17 cellular contexts compared by ENCODE assay signal in genomic region chr9:89330513-89330912, GRCh38. TPM values are rescaled to one million over a fixed set of nuclear protein-coding genes. Genes with fewer than 3 reads are reported as not detected.
DNase-seq lines count a peak whose midpoint lies in the region; ATAC-seq and TF ChIP-seq lines count a peak whose summit lies in the region.
"Had no signal": no experiment of that assay in that cellular context is flagged by ENCODE, and none has a peak within 500 bp of the region (broad histone marks: within the 10 kb centered on the region; RNA-seq: fewer than 3 reads in every experiment).

No MANE protein-coding gene starts in this region.

- H3K27ac Mint-ChIP-seq in T-helper 17 cell, result peak overlapping the region; percentile 4
- H3K27ac Mint-ChIP-seq: CD4-positive, alpha-beta T cell; CD8-positive, alpha-beta T cell had no signal

- H3K27ac ChIP-seq in IMR-90 (ENCODE audit: insufficient read depth, low read length) (no peak overlapping the region), SK-N-SH (ENCODE audit: low read depth in 2 of 2, low read length in 1 of 2) (peak overlapping the region in 1 of 2 experiments; percentile 88; a peak in 2 of 4 replicates), transverse colon (no peak overlapping the region)
- H3K27ac ChIP-seq: BLaER1 treated with 17β-estradiol and CSF1 and Interleukin-3, amounts not matched to agents 10 nM and 100 nM; C4-2B had no signal

- H3K4me3 ChIP-seq in IMR-90 (ENCODE audit: insufficient read depth, low read depth, low read length) (no peak overlapping the region), SK-N-SH (ENCODE audit: low read depth in 2 of 2, low read length in 1 of 2) (no peak overlapping the region), transverse colon (no peak overlapping the region)
- H3K4me3 ChIP-seq: BLaER1 treated with 17β-estradiol and CSF1 and Interleukin-3, amounts not matched to agents 10 nM and 100 nM had no signal

- peaks cover 3% of the 10 kb centered on the region; the same call in 1 of the 2 replicates for H4K20me1 ChIP-seq in IMR-90 (ENCODE audit: insufficient read depth, low read length)
- no peaks in the 10 kb centered on the region for H4K20me1 ChIP-seq in SK-N-SH (ENCODE audit: insufficient read depth)

- no peaks in the 10 kb centered on the region for H3K9me2 ChIP-seq in SK-N-SH

- TSS peak; percentile 24 for BruUV-seq in IMR-90 (replicated peaks; lab: Mats Ljungman, UMichigan)

- no peak overlapping the region for H3K56ac ChIP-seq in IMR-90 (ENCODE audit: extremely low read depth, insufficient read depth, low read length)

- H3K9me3 ChIP-seq in IMR-90 (ENCODE audit: control insufficient read depth, insufficient read depth, low read length) (no peaks in the 10 kb centered on the region), SK-N-SH (no peaks in the 10 kb centered on the region), T-helper 17 cell (ENCODE audit: control insufficient read depth, low read length, poor library complexity, severe bottlenecking) (no peaks in the 10 kb centered on the region), transverse colon (no peaks in the 10 kb centered on the region)
- H3K9me3 ChIP-seq: BLaER1 treated with 17β-estradiol and CSF1 and Interleukin-3, amounts not matched to agents 10 nM and 100 nM; Caco-2 had no signal

- H2AK9ac ChIP-seq in IMR-90 (replicated peaks; ENCODE audit: low read depth, low read length, poor library complexity), result no peak overlapping the region

- H3K23ac ChIP-seq in IMR-90 (ENCODE audit: low read depth, low read length), result no peak overlapping the region

- no peak overlapping the region for H4K8ac ChIP-seq in IMR-90 (ENCODE audit: low read depth in 2 of 2, low read length in 2 of 2)

- no peak overlapping the region for H3K18ac ChIP-seq in IMR-90 (ENCODE audit: low read depth, low read length)

- no peak overlapping the region for H2BK20ac ChIP-seq in IMR-90 (ENCODE audit: low read depth, low read length)

- dilution Hi-C loops in IMR-90 (cut with HindIII; ENCODE audit: low sequenced_read_pairs, unreplicated experiment), result no loop called here

- TF ChIP-seq RAD21 in IMR-90 (IDR thresholded peaks at IDR 0.05; ENCODE audit: low read length) (no peak), SK-N-SH (IDR thresholded peaks at IDR 0.05; ENCODE audit: low read length) (no peak; the same call in 1 of the 2 replicates)

- no peaks in the 10 kb centered on the region for H3F3A ChIP-seq in SK-N-SH (replicated peaks; ENCODE audit: insufficient read depth)

- DNase-seq in IMR-90 (no peak), SK-N-SH (peak; percentile 67), T-helper 17 cell (no peak), erythroblast (lab: John Stamatoyannopoulos, UW) (no peak), transverse colon (no peak), head of caudate nucleus (no peak)
- DNase-seq: 8988T; ACHN; Caco-2; Calu3; CD4-positive, alpha-beta T cell; CD8-positive, alpha-beta T cell; DMS79 treated with DMSO at 0.1 percent for 48 hours; GF-D8 had no signal

- ATAC-seq in IMR-90 (ENCODE audit: low read depth) (no peak), T-helper 17 cell (no peak), HG03175 (IDR thresholded peaks at IDR 0.05; ENCODE audit: unreplicated experiment) (no peak)
- ATAC-seq: CD8-positive, alpha-beta T cell had no signal

- no peak overlapping the region for H4K5ac ChIP-seq in IMR-90 (ENCODE audit: low read depth, low read length)

- no peak overlapping the region for H2BK120ac ChIP-seq in IMR-90 (ENCODE audit: low read depth, low read length)

- no peak overlapping the region for H3K4me2 ChIP-seq in IMR-90 (ENCODE audit: low read depth, low read length)
- H3K4me2 ChIP-seq in SK-N-SH, result no peak overlapping the region
- H3K4me2 ChIP-seq: BLaER1 treated with 17β-estradiol and CSF1 and Interleukin-3, amounts not matched to agents 10 nM and 100 nM had no signal

- peaks cover 5% of the 10 kb centered on the region for H3K4me1 Mint-ChIP-seq in T-helper 17 cell

- no peak overlapping the region for H3K4me3 Mint-ChIP-seq in T-helper 17 cell
- H3K4me3 Mint-ChIP-seq: CD4-positive, alpha-beta T cell; CD8-positive, alpha-beta T cell had no signal

- H2AFZ ChIP-seq in IMR-90 (replicated peaks; ENCODE audit: low read length, poor library complexity), result no peak overlapping the region
- no peak overlapping the region for H2AFZ ChIP-seq in SK-N-SH (ENCODE audit: low read depth)

- intact Hi-C loops in IMR-90 (cut with micrococcal nuclease), result no loop called here
- intact Hi-C loops in transverse colon (cut with DNase I; ENCODE audit: low total_unique reads), result no loop called here
- intact Hi-C loops in head of caudate nucleus (cut with DNase I), result no loop called here

- no peak for TF ChIP-seq POLR2A in IMR-90 (IDR thresholded peaks at IDR 0.05; ENCODE audit: low read depth, low read length)
- TF ChIP-seq POLR2A in erythroblast (IDR thresholded peaks at IDR 0.05; ENCODE audit: low read length), result no peak
- TF ChIP-seq POLR2A in transverse colon (IDR thresholded peaks at IDR 0.05), result no peak

- H3K79me2 ChIP-seq in SK-N-SH (ENCODE audit: insufficient read depth), result peaks cover 8% of the 10 kb centered on the region; the same call in 1 of the 2 replicates

- H3K4ac ChIP-seq in IMR-90 (ENCODE audit: low read depth, low read length), result no peak overlapping the region

- WGBS in IMR-90 (ENCODE audit: extremely low coverage in 2 of 2, insufficient read length in 1 of 2), 2 experiments, result 100% methylated on average over 4 of the region's 7 CpGs; no CpG with 5 or more reads in 1 of the 2 experiments
- 55% methylated on average over 2 of the region's 7 CpGs for WGBS in SK-N-SH (ENCODE audit: low lambda C conversion rate)
- WGBS in transverse colon (ENCODE audit: low coverage in 1 of 2), 2 donors, result 91% methylated on average over 7 of the region's 7 CpGs; no CpG with 5 or more reads in 1 of the 2 donors

- H3K79me1 ChIP-seq in IMR-90 (ENCODE audit: low read depth in 1 of 2, low read length in 2 of 2), result peaks cover 4 to 11% of the 10 kb centered on the region in 2 experiments

- H3K4me1 ChIP-seq in IMR-90 (ENCODE audit: control insufficient read depth, insufficient read depth, low read length) (no peaks in the 10 kb centered on the region), SK-N-SH (ENCODE audit: control insufficient read depth in 1 of 2, insufficient read depth in 2 of 2, low read depth in 1 of 2, low read length in 1 of 2) (peaks cover 0 to 9% of the 10 kb centered on the region in 2 experiments; a peak in 2 of 4 replicates), transverse colon (no peaks in the 10 kb centered on the region)
- H3K4me1 ChIP-seq: BLaER1 treated with 17β-estradiol and CSF1 and Interleukin-3, amounts not matched to agents 10 nM and 100 nM; Caco-2 had no signal

- H3K36me3 ChIP-seq in IMR-90 (ENCODE audit: control insufficient read depth, insufficient read depth, low read length) (peaks cover 31% of the 10 kb centered on the region), SK-N-SH (replicated peaks in 1 of 2; ENCODE audit: control insufficient read depth in 1 of 2, insufficient read depth in 2 of 2, low read length in 1 of 2) (peaks cover 69 to 83% of the 10 kb centered on the region in 2 experiments), transverse colon (peaks cover 0 to 69% (median 35%) of the 10 kb centered on the region in 4 donors)

- CTCF ChIA-PET in IMR-90 (lab: Yijun Ruan, JAX) (no interaction called here), SK-N-SH (lab: Yijun Ruan, JAX) (interaction anchor here (0.8 to 1.5 kb wide), 3 partner anchors 12 to 219 kb away, joined by 3 to 4 read pairs (median 3); partner anchors contain the start of gene SECISBP2)

- H3K9ac ChIP-seq in IMR-90 (ENCODE audit: low read depth, low read length) (no peak overlapping the region), SK-N-SH (no peak overlapping the region)
- H3K9ac ChIP-seq: BLaER1 treated with 17β-estradiol and CSF1 and Interleukin-3, amounts not matched to agents 10 nM and 100 nM had no signal

- no peak overlapping the region for H4K91ac ChIP-seq in IMR-90 (ENCODE audit: insufficient read depth, low read depth, low read length)

- no peaks in the 10 kb centered on the region for H3K27me3 Mint-ChIP-seq in T-helper 17 cell
- H3K27me3 Mint-ChIP-seq: CD4-positive, alpha-beta T cell had no signal

- peak in 1 of 2 experiments; percentile 68; a peak in 2 of 4 replicates for TF ChIP-seq EP300 in SK-N-SH (IDR thresholded peaks at IDR 0.05; ENCODE audit: borderline replicate concordance in 1 of 2, low read depth in 1 of 2, low read length in 1 of 2)
- TF ChIP-seq EP300 in transverse colon (IDR thresholded peaks at IDR 0.05; ENCODE audit: low read depth), result no peak

- H2BK15ac ChIP-seq in IMR-90 (ENCODE audit: low read depth, low read length), result no peak overlapping the region

- POLR2A ChIA-PET in IMR-90 (lab: Charles Lee; ENCODE audit: unreplicated experiment), result no interaction called here
- POLR2A ChIA-PET in SK-N-SH (lab: Yijun Ruan, JAX), result interaction anchor here (1.2 kb wide), 1 partner anchor 20 kb away, joined by 3 read pairs; no protein-coding TSS in a partner anchor

- TF ChIP-seq CTCF in IMR-90 (conservative IDR thresholded peaks at IDR 0.05; ENCODE audit: low read depth, low read length), result no peak
- TF ChIP-seq CTCF in SK-N-SH (IDR thresholded peaks at IDR 0.05), result no peak
- TF ChIP-seq CTCF in transverse colon (IDR thresholded peaks at IDR 0.05), result no peak

- H2AK5ac ChIP-seq in IMR-90 (ENCODE audit: low read depth, low read length), result no peak overlapping the region

- peaks cover 8% of the 10 kb centered on the region; the same call in 1 of the 2 replicates for H3K9me1 ChIP-seq in IMR-90 (ENCODE audit: insufficient read depth, low read length)

- in situ Hi-C loops in IMR-90 (cut with MboI; ENCODE audit: low sequenced_read_pairs) (no loop called here), transverse colon (cut with MboI; ENCODE audit: low pct_ligation_motif_present in 1 of 4, low pct_unique_long_range_greater_than_20kb in 1 of 4, low sequenced_read_pairs in 3 of 4) (loop anchor here in 2 of 4 donors (10.0 to 25.0 kb wide), 2 partner anchors 207 to 214 kb away; no protein-coding TSS in a partner anchor)

- H3K27me3 ChIP-seq in IMR-90 (ENCODE audit: control insufficient read depth, insufficient read depth, low read length) (no peaks in the 10 kb centered on the region), SK-N-SH (ENCODE audit: insufficient read depth) (no peaks in the 10 kb centered on the region), transverse colon (no peaks in the 10 kb centered on the region)
- H3K27me3 ChIP-seq: BLaER1 treated with 17β-estradiol and CSF1 and Interleukin-3, amounts not matched to agents 10 nM and 100 nM had no signal

- H2BK5ac ChIP-seq in IMR-90 (ENCODE audit: low read depth, low read length, poor library complexity, severe bottlenecking), result no peak overlapping the region

- peaks cover 5% of the 10 kb centered on the region for H3K36me3 Mint-ChIP-seq in T-helper 17 cell (ENCODE audit: low read depth)

- H3K14ac ChIP-seq in IMR-90 (replicated peaks; ENCODE audit: low read depth, low read length), result no peak overlapping the region

RNA-seq across cellular contexts. Expression of gene SECISBP2, which starts 12.2 kb away (rescaled TPM):
- total RNA-seq in IMR-90 (2012; rRNA removed), result 18.8 and 19.7 TPM in 2 replicates
- 14.4 and 16.4 TPM in 2 replicates for polyA plus RNA-seq in IMR-90 (2012; rRNA removed)
- polyA plus RNA-seq in IMR-90 (2012; cell fraction: cytosol; rRNA removed), result 5.2 and 5.9 TPM in 2 replicates
- 28.0 and 65.2 TPM in 2 replicates for polyA plus RNA-seq in IMR-90 (2012; cell fraction: nucleus; rRNA removed; ENCODE audit: low replicate concordance)
- 21.2 and 28.4 TPM in 2 replicates for polyA plus RNA-seq in SK-N-SH (2012; rRNA removed)
- polyA plus RNA-seq in SK-N-SH (2012; cell fraction: cytosol; rRNA removed), result 20.7 and 21.4 TPM in 2 replicates
- polyA plus RNA-seq in SK-N-SH (2012; cell fraction: nucleus; rRNA removed), result 54.8 and 77.7 TPM in 2 replicates
- 100 to 1,000 TPM; 106 to 115 TPM for total RNA-seq in T-helper 17 cell
- total RNA-seq in transverse colon, result 100 to 1,000 TPM in 1 of 4 donors, 10 to 100 TPM in 3; 46.8 to 127 (median 69.6) TPM

RNA-seq across cellular contexts. Expression of gene CKS2, which starts 19.5 kb away (rescaled TPM):
- total RNA-seq in IMR-90 (2012; rRNA removed) (192 and 322 TPM in 2 replicates), T-helper 17 cell (10 to 100 TPM; 11.9 to 18.1 TPM), transverse colon (10 to 100 TPM in 3 of 4 donors, not detected in 1; 14.5 to 28.8 (median 16.0) TPM)
- polyA plus RNA-seq in IMR-90 (2012; rRNA removed) (261 and 325 TPM in 2 replicates), SK-N-SH (2012; rRNA removed) (277 and 362 TPM in 2 replicates)
- polyA plus RNA-seq in IMR-90 (2012; cell fraction: cytosol; rRNA removed), result 28.4 and 79.6 TPM in 2 replicates
- polyA plus RNA-seq in IMR-90 (2012; cell fraction: nucleus; rRNA removed; ENCODE audit: low replicate concordance), result 30.5 and 89.8 TPM in 2 replicates
- polyA plus RNA-seq in SK-N-SH (2012; cell fraction: cytosol; rRNA removed), result 390 and 408 TPM in 2 replicates
- polyA plus RNA-seq in SK-N-SH (2012; cell fraction: nucleus; rRNA removed), result 109 and 119 TPM in 2 replicates
